Comparison of ENCODE assay signal across 27 cellular contexts in the genomic region with DNA sequence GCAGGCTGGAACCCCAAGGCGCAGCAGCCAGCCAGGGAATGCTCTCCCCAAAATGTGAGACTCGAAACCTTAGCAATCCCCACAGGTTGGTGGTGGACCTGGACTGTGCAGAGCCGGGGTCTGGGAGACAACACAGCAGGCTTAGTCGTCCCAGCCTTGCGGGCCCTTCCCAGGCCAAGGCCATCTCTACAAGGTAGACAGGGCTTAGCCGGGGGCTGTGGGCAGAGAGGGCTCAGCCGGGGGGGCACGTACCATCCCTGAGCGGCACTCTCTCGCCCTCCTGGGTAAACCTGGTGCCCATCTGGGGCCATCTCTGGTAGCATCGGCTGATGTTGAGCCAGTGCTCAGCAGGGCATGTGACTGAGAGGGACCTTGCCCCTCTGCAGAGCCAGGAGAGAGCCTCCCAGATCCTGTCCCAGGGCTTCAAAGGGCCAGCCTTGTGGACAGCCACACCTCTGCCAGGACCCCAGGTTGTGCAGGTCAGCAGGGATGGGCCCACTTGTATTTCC. TPM values are rescaled to one million over a fixed set of nuclear protein-coding genes. Genes with fewer than 3 reads are reported as not detected.
"Had no signal": no experiment of that assay in that cellular context is flagged by ENCODE, and none has a peak within 500 bp of the region (broad histone marks: within the 10 kb centered on the region; RNA-seq: fewer than 3 reads in every experiment).

No MANE protein-coding gene starts in this region.

- H3K9me3 ChIP-seq: uterus had no signal

- ATAC-seq: activated CD4-positive, alpha-beta T cell treated with anti-CD3 and anti-CD28 coated beads for 36 hours; activated CD8-positive, alpha-beta memory T cell treated with anti-CD3 and anti-CD28 coated beads, Interleukin-2, amount 10 ng/mL, durations not matched to agents 7 days and 5 days; activated CD8-positive, alpha-beta T cell treated with anti-CD3 and anti-CD28 coated beads for 36 hours; naive thymus-derived CD4-positive, alpha-beta T cell; stimulated activated naive CD8-positive, alpha-beta T cell treated with anti-CD3 and anti-CD28 coated beads, Interleukin-15, Interleukin-2, amounts not matched to agents 100 U/mL and 50 U/mL, for 24 hours; T-helper 17 cell had no signal

- H3K4me1 ChIP-seq: uterus had no signal

- DNase-seq: activated CD4-positive, alpha-beta T cell treated with anti-CD3 and anti-CD28 coated beads for 36 hours; activated CD8-positive, alpha-beta memory T cell treated with anti-CD3 and anti-CD28 coated beads, Interleukin-2, amount 10 ng/mL, durations not matched to agents 7 days and 5 days; activated CD8-positive, alpha-beta T cell treated with anti-CD3 and anti-CD28 coated beads for 36 hours; activated gamma-delta T cell treated with Interleukin-2 at 50 U/mL for 16 hours; activated T-cell treated with anti-CD3 and anti-CD28 coated beads for 4 hours; anterior cingulate cortex; caudate nucleus; effector memory CD4-positive, alpha-beta T cell; foreskin melanocyte; hippocampal formation; retina; stimulated activated CD4-positive, alpha-beta T cell treated with anti-CD3 and anti-CD28 coated beads, Interleukin-12 subunit alpha, Interleukin-12 subunit beta, amount 100 ng/mL, for 4 hours; stimulated activated CD4-positive, alpha-beta T cell treated with anti-CD3 and anti-CD28 coated beads, Interleukin-4, amount 100 ng/mL, for 4 hours; stimulated activated naive CD8-positive, alpha-beta T cell treated with anti-CD3 and anti-CD28 coated beads, Interleukin-15, Interleukin-2, amounts not matched to agents 100 U/mL and 50 U/mL, for 24 hours; SW 1271; T-helper 17 cell had no signal

- H3K27ac ChIP-seq: uterus had no signal

- H3K27me3 ChIP-seq: uterus had no signal

- H3K4me3 ChIP-seq: lung, uterus had no signal

- H3K36me3 ChIP-seq: uterus had no signal

RNA-seq across cellular contexts. Expression of gene ACTRT2, which starts 2.2 kb away (rescaled TPM):
- total RNA-seq: activated B cell treated with CpG ODN at 0.5 μM for 24 hours; activated CD4-positive, alpha-beta T cell treated with anti-CD3 and anti-CD28 coated beads for 36 hours; activated CD8-positive, alpha-beta memory T cell treated with anti-CD3 and anti-CD28 coated beads, Interleukin-2, amount 10 ng/mL, durations not matched to agents 7 days and 5 days; activated CD8-positive, alpha-beta T cell treated with anti-CD3 and anti-CD28 coated beads for 36 hours; dermis microvascular lymphatic vessel endothelial cell; lung; naive thymus-derived CD4-positive, alpha-beta T cell; neural crest cell; omental fat pad; progenitor cell of endocrine pancreas; subcutaneous adipose tissue; T-helper 17 cell; uterus had no signal
- polyA plus RNA-seq: esophagus; lung; naive thymus-derived CD4-positive, alpha-beta T cell; thymus had no signal

RNA-seq across cellular contexts. Expression of gene PRDM16, which starts 49.9 kb away (rescaled TPM):
- total RNA-seq: activated B cell treated with CpG ODN at 0.5 μM for 24 hours; activated CD8-positive, alpha-beta memory T cell treated with anti-CD3 and anti-CD28 coated beads, Interleukin-2, amount 10 ng/mL, durations not matched to agents 7 days and 5 days; dermis microvascular lymphatic vessel endothelial cell; T-helper 17 cell had no signal
- polyA plus RNA-seq: naive thymus-derived CD4-positive, alpha-beta T cell had no signal
